In genomic region chr14:66380143-66380542, GRCh38 we compare ENCODE assay signal across 29 cellular contexts.
DNase-seq lines count a peak whose midpoint lies in the region; ATAC-seq, FAIRE-seq and TF ChIP-seq lines count a peak whose summit lies in the region.
"Had no signal": no experiment of that assay in that cellular context is flagged by ENCODE, and none has a peak within 500 bp of the region (broad histone marks: within the 10 kb centered on the region; RNA-seq: fewer than 3 reads in every experiment).

No MANE protein-coding gene starts in this region.

- 0 to 16% methylated on average over 1 of the region's 1 CpG for WGBS in pancreas, 2 donors

- H3K36me3 ChIP-seq in pancreas: no peaks in the 10 kb centered on the region
- H3K36me3 ChIP-seq: spleen, tibial nerve had no signal

- FAIRE-seq in pancreas (lab: Jason Lieb, UNC): no peak
- FAIRE-seq: bronchial epithelial cell, GM19239 had no signal

- H3K27ac ChIP-seq in epithelial cell of prostate: peak overlapping the region; percentile 56
- H3K27ac ChIP-seq in pancreas: peak overlapping the region in 1 of 4 donors; percentile 34
- H3K27ac ChIP-seq: dorsolateral prefrontal cortex, foreskin keratinocyte, GM23248, spleen, tibial nerve had no signal

- no peak overlapping the region for H3K4me3 ChIP-seq in pancreas
- H3K4me3 ChIP-seq: dorsolateral prefrontal cortex, GM23248, spleen, tibial nerve had no signal

- no peaks in the 10 kb centered on the region for H3K9me3 ChIP-seq in pancreas
- H3K9me3 ChIP-seq: spleen, tibial nerve had no signal

- peak; percentile 28 to 64 (median 42) for ATAC-seq in pancreas
- ATAC-seq in GM21381 (IDR thresholded peaks at IDR 0.05; ENCODE audit: unreplicated experiment): no peak
- ATAC-seq in GM21619 (IDR thresholded peaks at IDR 0.05; ENCODE audit: unreplicated experiment): no peak
- ATAC-seq: activated naive CD8-positive, alpha-beta T cell treated with anti-CD3 and anti-CD28 coated beads, Interleukin-2, amount 50 U/mL, for 24 hours; CD8-positive, alpha-beta T cell; foreskin keratinocyte; SK-N-SH treated with all-trans-retinoic acid at 6 μM for 48 hours; stimulated activated naive CD8-positive, alpha-beta T cell treated with anti-CD3 and anti-CD28 coated beads, Interleukin-15, Interleukin-2, amounts not matched to agents 100 U/mL and 50 U/mL, for 24 hours had no signal

- TF ChIP-seq CTCF in pancreas (IDR thresholded peaks at IDR 0.05): no peak

- in situ Hi-C loops in KBM-7 (cut with MboI; ENCODE audit: low pct_unique_long_range_greater_than_20kb, low sequenced_read_pairs): no loop called here

- DNase-seq in NCI-H1105 treated with DMSO at 0.1 percent for 48 hours (lab: John Stamatoyannopoulos, UW): peak; percentile 34
- DNase-seq in NCI-H1105 (lab: John Stamatoyannopoulos, UW): no peak
- DNase-seq in NCI-H226: peak; percentile 13
- DNase-seq in epithelial cell of prostate (ENCODE audit: low read depth, low spot score): no peak
- peak in 3 of 6 donors; percentile 15 to 30 (median 21) for DNase-seq in pancreas
- no peak for DNase-seq in KBM-7
- DNase-seq: 8988T; activated B cell treated with CpG ODN at 0.5 μM for 24 hours; activated CD4-positive, alpha-beta T cell treated with anti-CD3 and anti-CD28 coated beads, Interleukin-2, amount 50 U/mL, for 4 hours; activated gamma-delta T cell; activated naive CD8-positive, alpha-beta T cell treated with anti-CD3 and anti-CD28 coated beads, Interleukin-2, amount 50 U/mL, for 24 hours; activated T-cell treated with anti-CD3 and anti-CD28 coated beads for 4 hours; AML-193; CD8-positive, alpha-beta T cell; dorsolateral prefrontal cortex; foreskin keratinocyte; GM23248; hippocampal formation; NCI-H1930; NCI-H510A treated with DMSO at 0.1 percent for 48 hours; spleen; stimulated activated CD4-positive, alpha-beta T cell treated with anti-CD3 and anti-CD28 coated beads, Interleukin-4, amount 100 ng/mL, for 24 hours; stimulated activated naive CD8-positive, alpha-beta T cell treated with anti-CD3 and anti-CD28 coated beads, Interleukin-15, Interleukin-2, amounts not matched to agents 100 U/mL and 50 U/mL, for 24 hours had no signal

- peaks cover 0 to 18% (median 14%) of the 10 kb centered on the region in 3 donors for H3K4me1 ChIP-seq in pancreas

- H3K27me3 ChIP-seq in pancreas: no peaks in the 10 kb centered on the region
- H3K27me3 ChIP-seq: dorsolateral prefrontal cortex, foreskin keratinocyte, spleen, tibial nerve had no signal

- intact Hi-C loops in pancreas (cut with DNase I): no loop called here

Comparison
In these comparisons a context has a peak if more than half of its experiments do, and no peak if none do; other contexts are left out.
1. DNase-seq: peak in NCI-H1105 treated with DMSO at 0.1 percent for 48 hours (single experiment) and NCI-H226 (single experiment); none in NCI-H1105 (single experiment), epithelial cell of prostate (single experiment) and KBM-7 (single experiment).
2. ATAC-seq: peak in pancreas (4 of 4); none in GM21381 (single experiment) and GM21619 (single experiment).